Comparison of ENCODE assay signal across 14 cellular contexts in genomic region chr16:69918241-69918640, GRCh38. TPM values are rescaled to one million over a fixed set of nuclear protein-coding genes. Genes with fewer than 3 reads are reported as not detected.
A peak's percentile ranks its signal among the peaks of the same experiment; 100 is the strongest.
DNase-seq lines count a peak whose midpoint lies in the region; ATAC-seq, FAIRE-seq and TF ChIP-seq lines count a peak whose summit lies in the region.
"Had no signal": no experiment of that assay in that cellular context is flagged by ENCODE, and none has a peak within 500 bp of the region (broad histone marks: within the 10 kb centered on the region; RNA-seq: fewer than 3 reads in every experiment).

No MANE protein-coding gene starts in this region.

- H3K4me1 ChIP-seq in ES-I3 (ENCODE audit: insufficient read depth, low read length) (peaks cover 14% of the 10 kb centered on the region), foreskin keratinocyte (peaks cover 6% of the 10 kb centered on the region), skeletal muscle satellite cell (ENCODE audit: control insufficient read depth, insufficient read depth, low read length) (peaks cover 16% of the 10 kb centered on the region), HepG2 (ENCODE audit: insufficient read depth, low read length) (no peaks in the 10 kb centered on the region)

- no peak for TF ChIP-seq POLR2A in HepG2 (IDR thresholded peaks at IDR 0.05; ENCODE audit: insufficient read depth in 1 of 2, low read depth in 2 of 2, low read length in 2 of 2)

- TF ChIP-seq CTCF in astrocyte of the spinal cord (IDR thresholded peaks at IDR 0.05; ENCODE audit: low read depth, low read length), result no peak
- TF ChIP-seq CTCF in foreskin keratinocyte (conservative IDR thresholded peaks at IDR 0.05), result no peak
- no peak for TF ChIP-seq CTCF in HepG2 (CRISPR knock-in tag; IDR thresholded peaks at IDR 0.05)

- no peaks in the 10 kb centered on the region for H3K9me3 ChIP-seq in ES-I3 (ENCODE audit: control insufficient read depth, insufficient read depth, low read length)
- no peaks in the 10 kb centered on the region for H3K9me3 ChIP-seq in skeletal muscle satellite cell (replicated peaks; ENCODE audit: low read length)
- no peaks in the 10 kb centered on the region for H3K9me3 ChIP-seq in HepG2 (ENCODE audit: low read length)
- H3K9me3 ChIP-seq: stomach had no signal

- ATAC-seq in foreskin keratinocyte (no peak), HepG2 (no peak)
- no peak for ATAC-seq in activated T-cell treated with anti-CD3 and anti-CD28 coated beads, Interleukin-2, amount 50 U/mL, for 4 hours

- in situ Hi-C loops in astrocyte of the spinal cord (cut with HindIII; ENCODE audit: low sequenced_read_pairs), result no loop called here
- in situ Hi-C loops in HepG2 (cut with HindIII; ENCODE audit: extremely low pct_ligation_motif_present, low pct_unique_long_range_greater_than_20kb), result no loop called here

- H3K27me3 ChIP-seq in foreskin keratinocyte (no peaks in the 10 kb centered on the region), skeletal muscle satellite cell (ENCODE audit: control insufficient read depth, insufficient read depth, low read length) (no peaks in the 10 kb centered on the region), HepG2 (ENCODE audit: control insufficient read depth in 1 of 2, insufficient read depth in 2 of 2, low read length in 2 of 2) (no peaks in the 10 kb centered on the region)
- H3K27me3 ChIP-seq: stomach had no signal

- no peak overlapping the region for H3K4me3 Mint-ChIP-seq in activated T-cell treated with anti-CD3 and anti-CD28 coated beads, Interleukin-2, amount 50 U/mL, for 4 hours
- H3K4me3 Mint-ChIP-seq: activated CD4-positive, alpha-beta T cell treated with anti-CD3 and anti-CD28 coated beads, Interleukin-2, amount 10 ng/mL, durations not matched to agents 7 days and 5 days; CD4-positive, alpha-beta memory T cell had no signal

- TF ChIP-seq EP300 in HepG2 (IDR thresholded peaks at IDR 0.05; ENCODE audit: low read depth in 2 of 2, low read length in 2 of 2) (no peak), HepG2 (CRISPR knock-in tag; IDR thresholded peaks at IDR 0.05; ENCODE audit: borderline replicate concordance) (no peak)

- DNase-seq in astrocyte of the spinal cord (ENCODE audit: low read depth, low spot score) (no peak), foreskin keratinocyte (no peak), HepG2 (ENCODE audit: low spot score) (no peak), NCI-H1930 (lab: John Stamatoyannopoulos, UW) (no peak), NCI-H226 (no peak)
- DNase-seq in activated T-cell treated with anti-CD3 and anti-CD28 coated beads, Interleukin-2, amount 50 U/mL, for 4 hours, result no peak
- DNase-seq: activated CD4-positive, alpha-beta T cell treated with anti-CD3 and anti-CD28 coated beads, Interleukin-2, amount 10 ng/mL, durations not matched to agents 7 days and 5 days; CD4-positive, alpha-beta memory T cell; effector CD4-positive, alpha-beta T cell; NCI-H774; stimulated activated CD4-positive, alpha-beta T cell treated with anti-CD3 and anti-CD28 coated beads, Interleukin-4, amount 100 ng/mL, for 1 hour; stomach had no signal

- CTCF ChIA-PET in HepG2 (lab: Yijun Ruan, JAX; ENCODE audit: low intra/inter-chr PET ratio, low total read pairs), result no interaction called here

- H3K36me3 Mint-ChIP-seq in activated T-cell treated with anti-CD3 and anti-CD28 coated beads, Interleukin-2, amount 50 U/mL, for 4 hours (ENCODE audit: insufficient read depth), result peaks cover 10% of the 10 kb centered on the region

- H3K4me2 ChIP-seq in skeletal muscle satellite cell (ENCODE audit: low read length) (peak overlapping the region; percentile 88), HepG2 (ENCODE audit: low read depth, low read length) (no peak overlapping the region)

- H3K27ac ChIP-seq in foreskin keratinocyte, result peak overlapping the region; percentile 37
- no peak overlapping the region for H3K27ac ChIP-seq in HepG2 (ENCODE audit: extremely low read length, insufficient read depth, low read length)

- H3K79me2 ChIP-seq in HepG2 (ENCODE audit: insufficient read depth, low read length), result no peaks in the 10 kb centered on the region

- WGBS in HepG2 (ENCODE audit: low lambda C conversion rate), result 95% methylated on average over 1 of the region's 1 CpG

- H3K4me1 Mint-ChIP-seq in activated T-cell treated with anti-CD3 and anti-CD28 coated beads, Interleukin-2, amount 50 U/mL, for 4 hours (ENCODE audit: low read depth), result no peaks in the 10 kb centered on the region
- H3K4me1 Mint-ChIP-seq: activated CD4-positive, alpha-beta T cell treated with anti-CD3 and anti-CD28 coated beads, Interleukin-2, amount 10 ng/mL, durations not matched to agents 7 days and 5 days; CD4-positive, alpha-beta memory T cell had no signal

- no peaks in the 10 kb centered on the region for H3K36me3 ChIP-seq in ES-I3 (ENCODE audit: insufficient read depth, low read length)
- H3K36me3 ChIP-seq in skeletal muscle satellite cell (ENCODE audit: insufficient read depth, low read length), result no peaks in the 10 kb centered on the region
- H3K36me3 ChIP-seq in HepG2 (replicated peaks in 1 of 2; ENCODE audit: control insufficient read depth in 1 of 2, insufficient read depth in 2 of 2, low read length in 2 of 2), result peaks cover 4 to 7% of the 10 kb centered on the region in 2 experiments; a peak in 2 of 5 replicates

- no TSS peak for BruUV-seq in HepG2 (replicated peaks; lab: Mats Ljungman, UMichigan)

- peak overlapping the region; percentile 1; the same call in 1 of the 2 replicates for H3K9ac ChIP-seq in ES-I3 (ENCODE audit: low read depth, low read length)
- peak overlapping the region; percentile 82 for H3K9ac ChIP-seq in skeletal muscle satellite cell (ENCODE audit: low read depth, low read length)
- H3K9ac ChIP-seq in HepG2 (ENCODE audit: insufficient read depth, low read depth, low read length), result no peak overlapping the region

- no peaks in the 10 kb centered on the region for H3K9me3 Mint-ChIP-seq in activated T-cell treated with anti-CD3 and anti-CD28 coated beads, Interleukin-2, amount 50 U/mL, for 4 hours
- H3K9me3 Mint-ChIP-seq: activated CD4-positive, alpha-beta T cell treated with anti-CD3 and anti-CD28 coated beads, Interleukin-2, amount 10 ng/mL, durations not matched to agents 7 days and 5 days had no signal

- H3K4me3 ChIP-seq in astrocyte of the spinal cord (ENCODE audit: low read depth, low read length) (peak overlapping the region; percentile 31), skeletal muscle satellite cell (ENCODE audit: low read length) (peak overlapping the region; percentile 62), HepG2 (replicated peaks in 1 of 3; ENCODE audit: insufficient read depth in 1 of 3, low read depth in 2 of 3, low read length in 3 of 3) (no peak overlapping the region)
- H3K4me3 ChIP-seq: stomach had no signal

- no peaks in the 10 kb centered on the region for H3K27me3 Mint-ChIP-seq in activated T-cell treated with anti-CD3 and anti-CD28 coated beads, Interleukin-2, amount 50 U/mL, for 4 hours (ENCODE audit: low read depth)
- H3K27me3 Mint-ChIP-seq: activated CD4-positive, alpha-beta T cell treated with anti-CD3 and anti-CD28 coated beads, Interleukin-2, amount 10 ng/mL, durations not matched to agents 7 days and 5 days; CD4-positive, alpha-beta memory T cell had no signal

- H4K20me1 ChIP-seq in HepG2 (ENCODE audit: insufficient read depth, low read length), result no peaks in the 10 kb centered on the region

- no peak for FAIRE-seq in HepG2 (lab: Jason Lieb, UNC)

- no peak for TF ChIP-seq RAD21 in HepG2 (CRISPR knock-in tag; IDR thresholded peaks at IDR 0.05)

- intact Hi-C loops in HepG2 (cut with micrococcal nuclease; ENCODE audit: unreplicated experiment), result no loop called here

- no peak overlapping the region for H2AFZ ChIP-seq in HepG2 (ENCODE audit: low read length)

- POLR2A ChIA-PET in HepG2 (lab: Yijun Ruan, JAX), result no interaction called here

TF ChIP-seq in HepG2, 621 proteins besides CTCF, POLR2A, EP300 and RAD21 (continues in another document):
- no peak for TF ChIP-seq E2F1 (CRISPR knock-in tag; IDR thresholded peaks at IDR 0.05)
- TF ChIP-seq ASH2L (IDR thresholded peaks at IDR 0.05; ENCODE audit: insufficient read length, low read depth, low read length), result no peak

RNA-seq across cellular contexts. Expression of gene CLEC18A, which starts 32.9 kb away (rescaled TPM):
- total RNA-seq in foreskin keratinocyte (0.10 and 0.11 TPM in 2 replicates), HepG2 (2016; rRNA removed; fragmentation: Illumina TruSeq; extraction: Trizol) (0.22 TPM in 1 of 2 replicates, not detected in the other)
- polyA plus RNA-seq in foreskin keratinocyte (0.04 and 0.06 TPM in 2 replicates), HepG2 (2011; rRNA removed) (0.42 and 0.72 TPM in 2 replicates)
- 0.22 and 0.25 TPM in 2 replicates for total RNA-seq in skeletal muscle satellite cell (2012; rRNA removed)
- 0.20 TPM in 1 of 2 replicates, not detected in the other for total RNA-seq in HepG2 (2016; cell fraction: cytosol; rRNA removed; fragmentation: Illumina TruSeq; extraction: Trizol; ENCODE audit: low read depth)
- 0.28 TPM in 1 of 2 replicates, not detected in the other for total RNA-seq in HepG2 (2016; cell fraction: insoluble cytoplasmic fraction; rRNA removed; fragmentation: Illumina TruSeq; extraction: Trizol)
- 0.09 and 0.10 TPM in 2 replicates for total RNA-seq in HepG2 (2016; cell fraction: membrane; rRNA removed; fragmentation: Illumina TruSeq; extraction: Trizol)
- 0.19 and 0.99 TPM in 2 replicates for total RNA-seq in HepG2 (2016; cell fraction: nucleus; rRNA removed; fragmentation: Illumina TruSeq; extraction: Trizol)
- 0.20 and 0.26 TPM in 2 replicates for polyA plus RNA-seq in HepG2 (2011; cell fraction: cytosol; rRNA removed)
- polyA plus RNA-seq in HepG2 (2011; cell fraction: nucleus; rRNA removed), result 3.1 and 3.2 TPM in 2 replicates
- polyA plus RNA-seq in HepG2 (2012), result 0.30 and 0.51 TPM in 2 replicates
- not detected in 2 replicates for polyA plus RNA-seq in HepG2 (2016; cell fraction: cytosol; fragmentation: Illumina TruSeq; extraction: Trizol; ENCODE audit: low read depth)
- polyA plus RNA-seq in HepG2 (2016; cell fraction: insoluble cytoplasmic fraction; fragmentation: Illumina TruSeq; extraction: Trizol; ENCODE audit: low read depth), result 0.17 TPM in 1 of 2 replicates, not detected in the other
- polyA plus RNA-seq in HepG2 (2016; cell fraction: membrane; fragmentation: Illumina TruSeq; extraction: Trizol; ENCODE audit: low read depth), result not detected in 2 replicates
- 0.26 and 1.1 TPM in 2 replicates for polyA plus RNA-seq in HepG2 (2016; cell fraction: nucleus; fragmentation: Illumina TruSeq; extraction: Trizol; ENCODE audit: insufficient read depth, low read depth)
- 1.6 and 3.1 TPM in 2 replicates for polyA minus RNA-seq in HepG2 (2011; rRNA and poly(A)+ RNA removed; ENCODE audit: low replicate concordance)
- 0.35 TPM in 1 of 2 replicates, not detected in the other for polyA minus RNA-seq in HepG2 (2011; cell fraction: cytosol; rRNA and poly(A)+ RNA removed)
- polyA minus RNA-seq in HepG2 (2011; cell fraction: nucleus; rRNA and poly(A)+ RNA removed), result 0.90 and 1.4 TPM in 2 replicates
- 1 to 10 TPM in 1 of 3 donors, under 1 TPM in 2; 0.51 to 1.1 (median 0.76) TPM for total RNA-seq in activated T-cell treated with anti-CD3 and anti-CD28 coated beads, Interleukin-2, amount 50 U/mL, for 4 hours

Comparison
In these comparisons a context has a peak if more than half of its experiments do, and no peak if none do; other contexts are left out.
1. H3K4me3 ChIP-seq: peak in astrocyte of the spinal cord (single experiment) and skeletal muscle satellite cell (single experiment); none in HepG2 (0 of 3).